1 cellular context compared by ENCODE assay signal in genomic region chr3:157782236-157782635, GRCh38.
TF ChIP-seq lines count a peak whose summit lies in the region.

No MANE protein-coding gene starts in this region.

TF ChIP-seq in IMR-90, 13 proteins besides CTCF, POLR2A, EP300 and RAD21 (continued from another document):
- no peak for TF ChIP-seq USF2 (IDR thresholded peaks at IDR 0.05; ENCODE audit: low read depth, low read length)
- TF ChIP-seq RCOR1 (IDR thresholded peaks at IDR 0.05; ENCODE audit: insufficient replicate concordance, low read length): no peak
- TF ChIP-seq BHLHE40 (IDR thresholded peaks at IDR 0.05; ENCODE audit: low read depth, low read length): no peak
- TF ChIP-seq CHD1 (IDR thresholded peaks at IDR 0.05; ENCODE audit: low read depth, low read length): no peak
- TF ChIP-seq MAZ (IDR thresholded peaks at IDR 0.05; ENCODE audit: borderline replicate concordance, low read depth, low read length): no peak
